In the genomic region with DNA sequence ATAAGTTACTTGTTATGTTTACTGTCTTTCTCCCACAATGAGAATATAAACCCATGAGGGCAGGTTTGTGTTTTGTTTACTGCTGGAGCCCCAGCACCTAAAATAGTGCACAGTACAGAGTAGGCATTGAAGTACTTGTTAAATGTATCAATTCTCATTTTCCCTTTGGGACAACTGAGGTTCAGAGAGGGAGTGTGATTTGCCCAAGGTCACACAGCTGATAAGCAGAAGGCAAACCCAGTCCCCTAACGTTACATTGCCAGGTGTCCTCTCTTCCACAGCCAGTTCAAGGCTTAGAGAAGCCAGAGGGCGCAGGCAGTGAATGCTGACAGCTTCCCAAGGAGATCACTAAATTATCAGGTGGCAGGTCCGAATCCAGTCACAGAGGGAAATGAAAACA, we compare ENCODE assay signal across 18 cellular contexts. TPM values are rescaled to one million over a fixed set of nuclear protein-coding genes. Genes with fewer than 3 reads are reported as not detected.
DNase-seq lines count a peak whose midpoint lies in the region; ATAC-seq and TF ChIP-seq lines count a peak whose summit lies in the region.
"Had no signal": no experiment of that assay in that cellular context is flagged by ENCODE, and none has a peak within 500 bp of the region (broad histone marks: within the 10 kb centered on the region; RNA-seq: fewer than 3 reads in every experiment).

No MANE protein-coding gene starts in this region.

- H3K27ac ChIP-seq in HEK293 (ENCODE audit: extremely low read depth, low read depth, low read length), result no peak overlapping the region
- H3K27ac ChIP-seq in CD8-positive, alpha-beta memory T cell (ENCODE audit: low read depth, low read length), result no peak overlapping the region
- H3K27ac ChIP-seq: A549, KMS-11 had no signal

- no peak for TF ChIP-seq CTCF in HEK293 (tag by site-specific recombination; IDR thresholded peaks at IDR 0.05)

- no peak overlapping the region for H3K4me3 ChIP-seq in HEK293 (ENCODE audit: low read depth, low read length)
- no peak overlapping the region for H3K4me3 ChIP-seq in CD8-positive, alpha-beta memory T cell (ENCODE audit: low read length)
- H3K4me3 ChIP-seq: A549 had no signal

- intact Hi-C loops in activated T-helper 1 cell treated with anti-CD3 and anti-CD28 coated beads, Interleukin-12 subunit alpha, Interleukin-12 subunit beta, Interleukin-2, Interleukin-4 antibody, amounts not matched to agents 30 ng/mL and 10 ng/mL and 1 ng/mL, durations not matched to agents 14 hours and 24 hours and 36 hours (cut with micrococcal nuclease), result no loop called here
- intact Hi-C loops in left cardiac atrium (cut with DNase I), result no loop called here

- H3K36me3 Mint-ChIP-seq in activated T-cell treated with anti-CD3 and anti-CD28 coated beads, Interleukin-2, amount 50 U/mL, for 24 hours (ENCODE audit: low read depth), result peaks cover 36% of the 10 kb centered on the region
- peaks cover 25% of the 10 kb centered on the region for H3K36me3 Mint-ChIP-seq in activated T-cell treated with anti-CD3 and anti-CD28 coated beads, Interleukin-2, amount 50 U/mL, for 4 hours (ENCODE audit: insufficient read depth)
- peaks cover 22% of the 10 kb centered on the region for H3K36me3 Mint-ChIP-seq in activated T-helper 1 cell treated with anti-CD3 and anti-CD28 coated beads, Interleukin-12 subunit alpha, Interleukin-12 subunit beta, Interleukin-2, Interleukin-4 antibody, amounts not matched to agents 30 ng/mL and 10 ng/mL and 1 ng/mL, durations not matched to agents 14 hours and 24 hours and 36 hours (ENCODE audit: low read depth)
- H3K36me3 Mint-ChIP-seq in natural killer cell treated with Interleukin-12 subunit alpha and Interleukin-12 subunit beta and Interleukin-15 and Interleukin-18, amount 100 ng/mL, for 72 hours, result peaks cover 4% of the 10 kb centered on the region
- H3K36me3 Mint-ChIP-seq in CD8-positive, alpha-beta memory T cell, result peaks cover 5 to 42% (median 6%) of the 10 kb centered on the region in 3 donors

- H3K36me3 ChIP-seq in HEK293 (ENCODE audit: control insufficient read depth in 2 of 2, insufficient read depth in 1 of 2, low read length in 2 of 2), result peaks cover 0 to 27% of the 10 kb centered on the region in 2 experiments; a peak in 2 of 3 replicates
- H3K36me3 ChIP-seq in CD8-positive, alpha-beta memory T cell (ENCODE audit: insufficient read depth, low read length), result peaks cover 9% of the 10 kb centered on the region

- H3K4me3 Mint-ChIP-seq in activated T-cell treated with anti-CD3 and anti-CD28 coated beads, Interleukin-2, amount 50 U/mL, for 24 hours, result no peak overlapping the region
- no peak overlapping the region for H3K4me3 Mint-ChIP-seq in activated T-cell treated with anti-CD3 and anti-CD28 coated beads, Interleukin-2, amount 50 U/mL, for 4 hours
- H3K4me3 Mint-ChIP-seq in activated T-helper 1 cell treated with anti-CD3 and anti-CD28 coated beads, Interleukin-12 subunit alpha, Interleukin-12 subunit beta, Interleukin-2, Interleukin-4 antibody, amounts not matched to agents 30 ng/mL and 10 ng/mL and 1 ng/mL, durations not matched to agents 14 hours and 24 hours and 36 hours, result no peak overlapping the region
- no peak overlapping the region for H3K4me3 Mint-ChIP-seq in natural killer cell treated with Interleukin-12 subunit alpha and Interleukin-12 subunit beta and Interleukin-15 and Interleukin-18, amount 100 ng/mL, for 72 hours
- no peak overlapping the region for H3K4me3 Mint-ChIP-seq in CD8-positive, alpha-beta memory T cell
- H3K4me3 Mint-ChIP-seq: HFFc6 had no signal

- no peaks in the 10 kb centered on the region for H3K27me3 Mint-ChIP-seq in activated T-cell treated with anti-CD3 and anti-CD28 coated beads, Interleukin-2, amount 50 U/mL, for 24 hours
- H3K27me3 Mint-ChIP-seq in activated T-cell treated with anti-CD3 and anti-CD28 coated beads, Interleukin-2, amount 50 U/mL, for 4 hours (ENCODE audit: low read depth), result no peaks in the 10 kb centered on the region
- H3K27me3 Mint-ChIP-seq in activated T-helper 1 cell treated with anti-CD3 and anti-CD28 coated beads, Interleukin-12 subunit alpha, Interleukin-12 subunit beta, Interleukin-2, Interleukin-4 antibody, amounts not matched to agents 30 ng/mL and 10 ng/mL and 1 ng/mL, durations not matched to agents 14 hours and 24 hours and 36 hours (ENCODE audit: insufficient read depth), result no peaks in the 10 kb centered on the region
- no peaks in the 10 kb centered on the region for H3K27me3 Mint-ChIP-seq in natural killer cell treated with Interleukin-12 subunit alpha and Interleukin-12 subunit beta and Interleukin-15 and Interleukin-18, amount 100 ng/mL, for 72 hours
- no peaks in the 10 kb centered on the region for H3K27me3 Mint-ChIP-seq in CD8-positive, alpha-beta memory T cell

- H3K4me1 ChIP-seq in HEK293 (ENCODE audit: control insufficient read depth, insufficient read depth, low read length), result no peaks in the 10 kb centered on the region
- peaks cover 12% of the 10 kb centered on the region for H3K4me1 ChIP-seq in CD8-positive, alpha-beta memory T cell (ENCODE audit: insufficient read depth, low read length)
- H3K4me1 ChIP-seq: A549 had no signal

- H3K4me1 Mint-ChIP-seq in activated T-cell treated with anti-CD3 and anti-CD28 coated beads, Interleukin-2, amount 50 U/mL, for 24 hours (ENCODE audit: low read depth), result peaks cover 16% of the 10 kb centered on the region
- H3K4me1 Mint-ChIP-seq in activated T-cell treated with anti-CD3 and anti-CD28 coated beads, Interleukin-2, amount 50 U/mL, for 4 hours (ENCODE audit: low read depth), result peaks cover 14% of the 10 kb centered on the region
- H3K4me1 Mint-ChIP-seq in activated T-helper 1 cell treated with anti-CD3 and anti-CD28 coated beads, Interleukin-12 subunit alpha, Interleukin-12 subunit beta, Interleukin-2, Interleukin-4 antibody, amounts not matched to agents 30 ng/mL and 10 ng/mL and 1 ng/mL, durations not matched to agents 14 hours and 24 hours and 36 hours (ENCODE audit: low read depth), result peaks cover 14% of the 10 kb centered on the region
- peaks cover 24 to 30% of the 10 kb centered on the region in 2 donors for H3K4me1 Mint-ChIP-seq in natural killer cell treated with Interleukin-12 subunit alpha and Interleukin-12 subunit beta and Interleukin-15 and Interleukin-18, amount 100 ng/mL, for 72 hours (ENCODE audit: low read depth in 2 of 2)
- peaks cover 19 to 26% (median 23%) of the 10 kb centered on the region in 3 donors for H3K4me1 Mint-ChIP-seq in CD8-positive, alpha-beta memory T cell

- no peak for DNase-seq in activated T-cell treated with anti-CD3 and anti-CD28 coated beads, Interleukin-2, amount 50 U/mL, for 24 hours
- DNase-seq in activated T-cell treated with anti-CD3 and anti-CD28 coated beads, Interleukin-2, amount 50 U/mL, for 4 hours, result no peak
- DNase-seq in activated T-helper 1 cell treated with anti-CD3 and anti-CD28 coated beads, Interleukin-12 subunit alpha, Interleukin-12 subunit beta, Interleukin-2, Interleukin-4 antibody, amounts not matched to agents 30 ng/mL and 10 ng/mL and 1 ng/mL, durations not matched to agents 14 hours and 24 hours and 36 hours (ENCODE audit: low spot score), result no peak
- DNase-seq in natural killer cell treated with Interleukin-12 subunit alpha and Interleukin-12 subunit beta and Interleukin-15 and Interleukin-18, amount 100 ng/mL, for 72 hours (ENCODE audit: low spot score), result no peak
- no peak for DNase-seq in CD8-positive, alpha-beta memory T cell
- no peak for DNase-seq in HPDE6-E6E7 (ENCODE audit: extremely low spot score)
- DNase-seq in left cardiac atrium, result no peak
- DNase-seq: DMS79, HFFc6, NCI-H1436, NCI-H1930, NCI-H226, SHP77 treated with DMSO at 0.1 percent for 48 hours had no signal

- H3K27ac Mint-ChIP-seq in activated T-cell treated with anti-CD3 and anti-CD28 coated beads, Interleukin-2, amount 50 U/mL, for 24 hours, result peak overlapping the region; percentile 86
- peak overlapping the region; percentile 81 for H3K27ac Mint-ChIP-seq in activated T-helper 1 cell treated with anti-CD3 and anti-CD28 coated beads, Interleukin-12 subunit alpha, Interleukin-12 subunit beta, Interleukin-2, Interleukin-4 antibody, amounts not matched to agents 30 ng/mL and 10 ng/mL and 1 ng/mL, durations not matched to agents 14 hours and 24 hours and 36 hours
- peak overlapping the region; percentile 81 to 95 for H3K27ac Mint-ChIP-seq in natural killer cell treated with Interleukin-12 subunit alpha and Interleukin-12 subunit beta and Interleukin-15 and Interleukin-18, amount 100 ng/mL, for 72 hours
- H3K27ac Mint-ChIP-seq in CD8-positive, alpha-beta memory T cell, result peak overlapping the region in 3 of 8 donors; percentile 29 to 90 (median 81)
- H3K27ac Mint-ChIP-seq: HFFc6 had no signal

- ATAC-seq in activated T-cell treated with anti-CD3 and anti-CD28 coated beads, Interleukin-2, amount 50 U/mL, for 4 hours, result no peak
- no peak for ATAC-seq in natural killer cell treated with Interleukin-12 subunit alpha and Interleukin-12 subunit beta and Interleukin-15 and Interleukin-18, amount 100 ng/mL, for 72 hours
- ATAC-seq in left cardiac atrium, result no peak
- ATAC-seq: A549 had no signal

- H3K9me3 Mint-ChIP-seq in activated T-cell treated with anti-CD3 and anti-CD28 coated beads, Interleukin-2, amount 50 U/mL, for 24 hours, result no peaks in the 10 kb centered on the region
- H3K9me3 Mint-ChIP-seq in activated T-cell treated with anti-CD3 and anti-CD28 coated beads, Interleukin-2, amount 50 U/mL, for 4 hours, result no peaks in the 10 kb centered on the region
- no peaks in the 10 kb centered on the region for H3K9me3 Mint-ChIP-seq in activated T-helper 1 cell treated with anti-CD3 and anti-CD28 coated beads, Interleukin-12 subunit alpha, Interleukin-12 subunit beta, Interleukin-2, Interleukin-4 antibody, amounts not matched to agents 30 ng/mL and 10 ng/mL and 1 ng/mL, durations not matched to agents 14 hours and 24 hours and 36 hours
- H3K9me3 Mint-ChIP-seq in natural killer cell treated with Interleukin-12 subunit alpha and Interleukin-12 subunit beta and Interleukin-15 and Interleukin-18, amount 100 ng/mL, for 72 hours, result no peaks in the 10 kb centered on the region
- H3K9me3 Mint-ChIP-seq in CD8-positive, alpha-beta memory T cell, result no peaks in the 10 kb centered on the region
- H3K9me3 Mint-ChIP-seq: HFFc6 had no signal

- H3K9me3 ChIP-seq in HEK293 (ENCODE audit: control insufficient read depth, insufficient read depth, low read depth, low read length), result no peaks in the 10 kb centered on the region
- no peaks in the 10 kb centered on the region for H3K9me3 ChIP-seq in CD8-positive, alpha-beta memory T cell (ENCODE audit: low read length)
- H3K9me3 ChIP-seq: A549 had no signal

- no peaks in the 10 kb centered on the region for H3K27me3 ChIP-seq in CD8-positive, alpha-beta memory T cell (ENCODE audit: insufficient read depth, low read length, poor library complexity, severe bottlenecking)

- POLR2A ChIA-PET in HEK293 (lab: Yijun Ruan, JAX), result no interaction called here
- POLR2A ChIA-PET in CD8-positive, alpha-beta memory T cell (lab: Charles Lee), result interaction anchor here (0.6 kb wide), 1 partner anchor 139 kb away, joined by 12 read pairs; no protein-coding TSS in a partner anchor

- CTCF ChIA-PET in HEK293 (lab: Yijun Ruan, JAX), result interaction anchor here (0.9 kb wide), 1 partner anchor 104 kb away, joined by 3 read pairs; no protein-coding TSS in a partner anchor
- CTCF ChIA-PET in CD8-positive, alpha-beta memory T cell (lab: Charles Lee), result interaction anchor here (0.7 kb wide), 1 partner anchor 11 kb away, joined by 3 read pairs; no protein-coding TSS in a partner anchor

RNA-seq across cellular contexts. Expression of a gene that starts 16.8 kb away (rescaled TPM):
- total RNA-seq in activated T-cell treated with anti-CD3 and anti-CD28 coated beads, Interleukin-2, amount 50 U/mL, for 4 hours, result 10 to 100 TPM; 23.9 to 27.8 (median 26.5) TPM
- 28.4 and 28.5 TPM in 2 replicates for total RNA-seq in activated T-helper 1 cell treated with anti-CD3 and anti-CD28 coated beads, Interleukin-12 subunit alpha, Interleukin-12 subunit beta, Interleukin-2, Interleukin-4 antibody, amounts not matched to agents 30 ng/mL and 10 ng/mL and 1 ng/mL, durations not matched to agents 14 hours and 24 hours and 36 hours
- 10 to 100 TPM; 17.3 to 34.4 TPM for total RNA-seq in natural killer cell treated with Interleukin-12 subunit alpha and Interleukin-12 subunit beta and Interleukin-15 and Interleukin-18, amount 100 ng/mL, for 72 hours
- total RNA-seq in CD8-positive, alpha-beta memory T cell, result 10 to 100 TPM; 24.7 to 25.2 TPM
- 46.9 TPM for polyA plus RNA-seq in CD8-positive, alpha-beta memory T cell
- 10 to 100 TPM; 15.2 to 21.1 TPM for total RNA-seq in left cardiac atrium

RNA-seq across cellular contexts. Expression of a gene that starts 17.1 kb away (rescaled TPM):
- total RNA-seq in activated T-cell treated with anti-CD3 and anti-CD28 coated beads, Interleukin-2, amount 50 U/mL, for 4 hours, result 100 to 1,000 TPM in 1 of 3 donors, 10 to 100 TPM in 2; 90.9 to 103 (median 91.1) TPM
- 89.4 and 96.5 TPM in 2 replicates for total RNA-seq in activated T-helper 1 cell treated with anti-CD3 and anti-CD28 coated beads, Interleukin-12 subunit alpha, Interleukin-12 subunit beta, Interleukin-2, Interleukin-4 antibody, amounts not matched to agents 30 ng/mL and 10 ng/mL and 1 ng/mL, durations not matched to agents 14 hours and 24 hours and 36 hours
- total RNA-seq in natural killer cell treated with Interleukin-12 subunit alpha and Interleukin-12 subunit beta and Interleukin-15 and Interleukin-18, amount 100 ng/mL, for 72 hours, result 10 to 100 TPM; 59.1 to 86.2 TPM
- 100 to 1,000 TPM; 114 to 121 TPM for total RNA-seq in CD8-positive, alpha-beta memory T cell
- polyA plus RNA-seq in CD8-positive, alpha-beta memory T cell, result 307 TPM
- total RNA-seq in left cardiac atrium, result 100 to 1,000 TPM; 229 to 266 TPM

RNA-seq across cellular contexts. Expression of a gene that starts 30.2 kb away (rescaled TPM):
- under 1 TPM; 0.11 to 0.20 (median 0.13) TPM for total RNA-seq in activated T-cell treated with anti-CD3 and anti-CD28 coated beads, Interleukin-2, amount 50 U/mL, for 4 hours
- not detected in 2 replicates for total RNA-seq in activated T-helper 1 cell treated with anti-CD3 and anti-CD28 coated beads, Interleukin-12 subunit alpha, Interleukin-12 subunit beta, Interleukin-2, Interleukin-4 antibody, amounts not matched to agents 30 ng/mL and 10 ng/mL and 1 ng/mL, durations not matched to agents 14 hours and 24 hours and 36 hours
- under 1 TPM; 0.07 to 0.17 TPM for total RNA-seq in natural killer cell treated with Interleukin-12 subunit alpha and Interleukin-12 subunit beta and Interleukin-15 and Interleukin-18, amount 100 ng/mL, for 72 hours
- total RNA-seq in CD8-positive, alpha-beta memory T cell, result under 1 TPM in 1 of 2 experiments, not detected in 1; 0.07 TPM
- not detected for polyA plus RNA-seq in CD8-positive, alpha-beta memory T cell
- not detected for total RNA-seq in left cardiac atrium
- total RNA-seq: HFFc6, MCF 10A, RPMI7951 had no signal
